14 cellular contexts compared by ENCODE assay signal in the genomic region with DNA sequence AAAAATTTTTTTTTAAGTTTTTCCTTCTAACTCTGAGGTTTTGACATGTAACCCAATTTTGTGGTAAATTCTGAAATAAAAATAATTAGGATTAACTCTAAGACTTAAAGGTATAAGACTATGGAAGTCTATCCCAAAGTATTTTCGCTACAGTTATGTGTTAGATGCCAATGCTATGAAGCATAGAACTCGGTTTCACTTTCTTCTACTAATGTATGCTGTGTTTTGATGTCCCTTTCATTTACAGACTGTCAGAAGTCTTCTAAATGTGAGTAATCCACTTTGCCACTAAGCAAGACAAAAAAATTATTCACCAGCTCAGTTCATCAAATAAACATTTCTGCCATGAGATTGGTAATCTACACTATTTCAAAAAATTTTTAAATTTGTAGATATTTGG.
"Had no signal": no experiment of that assay in that cellular context is flagged by ENCODE, and none has a peak within 500 bp of the region (broad histone marks: within the 10 kb centered on the region; RNA-seq: fewer than 3 reads in every experiment).

No MANE protein-coding gene starts in this region.

- DNase-seq: cortex of kidney; dorsolateral prefrontal cortex; effector CD8-positive, alpha-beta T cell; foreskin melanocyte; heart left ventricle; hippocampal formation; naive thymus-derived CD4-positive, alpha-beta T cell; nephron progenitor cell; retina; right lobe of liver; stimulated activated CD4-positive, alpha-beta T cell treated with anti-CD3 and anti-CD28 coated beads, Interleukin-4, amount 100 ng/mL, for 24 hours; stimulated activated naive CD8-positive, alpha-beta T cell treated with anti-CD3 and anti-CD28 coated beads, Interleukin-15, amount 100 ng/mL, for 72 hours; testis; upper lobe of right lung had no signal
